In the genomic region with DNA sequence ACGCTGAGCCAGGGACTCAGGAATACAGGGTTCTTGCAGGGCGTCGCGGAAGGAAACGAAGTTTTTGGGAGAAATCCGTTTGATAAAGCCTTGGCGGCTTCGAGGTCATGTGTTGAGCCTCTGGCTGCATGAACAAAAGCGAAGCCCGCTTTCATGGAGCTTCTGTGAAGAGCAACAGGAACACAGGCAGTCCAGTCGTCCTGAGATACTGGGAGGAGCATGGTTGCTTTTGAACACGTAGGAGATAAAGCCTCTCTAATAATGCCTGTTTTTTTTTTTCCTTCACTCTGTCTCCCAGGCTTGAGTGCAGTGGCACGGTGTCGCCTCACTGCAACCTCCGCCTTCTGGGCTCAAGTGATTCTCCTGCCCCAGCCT, we compare ENCODE assay signal across 1 cellular context.
TF ChIP-seq lines count a peak whose summit lies in the region.

No MANE protein-coding gene starts in this region.

TF ChIP-seq in H1, 55 proteins besides CTCF, POLR2A, EP300 and RAD21:
- TF ChIP-seq SIRT6 (IDR thresholded peaks at IDR 0.05; ENCODE audit: low read length) (no peak), E2F6 (IDR thresholded peaks at IDR 0.05) (peak; percentile 85)
- TF ChIP-seq, protein P1, sequence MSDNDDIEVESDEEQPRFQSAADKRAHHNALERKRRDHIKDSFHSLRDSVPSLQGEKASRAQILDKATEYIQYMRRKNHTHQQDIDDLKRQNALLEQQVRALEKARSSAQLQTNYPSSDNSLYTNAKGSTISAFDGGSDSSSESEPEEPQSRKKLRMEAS (IDR thresholded peaks at IDR 0.05) = peak; percentile 57; the same call in 1 of the 2 replicates
